Comparison of ENCODE assay signal across 26 cellular contexts in genomic region chr1:77584884-77585283, GRCh38.
"Had no signal": no experiment of that assay in that cellular context is flagged by ENCODE, and none has a peak within 500 bp of the region (broad histone marks: within the 10 kb centered on the region; RNA-seq: fewer than 3 reads in every experiment).

No MANE protein-coding gene starts in this region.

- DNase-seq: activated CD4-positive, alpha-beta memory T cell treated with anti-CD3 and anti-CD28 coated beads, Interleukin-2, amount 10 ng/mL, durations not matched to agents 7 days and 5 days; activated CD4-positive, alpha-beta T cell treated with anti-CD3 and anti-CD28 coated beads for 36 hours; activated CD4-positive, alpha-beta T cell treated with anti-CD3 and anti-CD28 coated beads, Interleukin-2, amount 50 U/mL, for 1 hour; activated CD8-positive, alpha-beta memory T cell treated with anti-CD3 and anti-CD28 coated beads, Interleukin-2, amount 50 U/mL, for 4 hours; activated gamma-delta T cell treated with Interleukin-2 at 50 U/mL for 16 hours; activated naive CD4-positive, alpha-beta T cell treated with anti-CD3 and anti-CD28 coated beads, Interleukin-2, amount 10 ng/mL, durations not matched to agents 7 days and 5 days; activated naive CD8-positive, alpha-beta T cell treated with anti-CD3 and anti-CD28 coated beads, Interleukin-2, amount 10 ng/mL, durations not matched to agents 7 days and 5 days; activated T-cell treated with anti-CD3 and anti-CD28 coated beads, Interleukin-2, amount 50 U/mL, for 4 hours; anterior cingulate cortex; MG63; MV-4-11; NCI-H1105; NCI-H1436; NCI-H1694 treated with DMSO at 0.1 percent for 48 hours; NCI-H2081 treated with DMSO at 0.1 percent for 48 hours; NCI-H446; NCI-H524; Peyer's patch; Right ventricle myocardium superior; SJCRH30; T-helper 2 cell; T1000; WERI-Rb-1 had no signal

- ATAC-seq: activated CD4-positive, alpha-beta T cell treated with anti-CD3 and anti-CD28 coated beads for 36 hours; activated T-cell treated with anti-CD3 and anti-CD28 coated beads, Interleukin-2, amount 50 U/mL, for 4 hours had no signal

- H3K27ac ChIP-seq: Peyer's patch, RWPE1, SJCRH30, WERI-Rb-1 had no signal

- H3K4me1 ChIP-seq: Peyer's patch, SJCRH30 had no signal

- H3K4me3 Mint-ChIP-seq: activated CD4-positive, alpha-beta memory T cell treated with anti-CD3 and anti-CD28 coated beads, Interleukin-2, amount 10 ng/mL, durations not matched to agents 7 days and 5 days; activated CD4-positive, alpha-beta T cell treated with anti-CD3 and anti-CD28 coated beads for 36 hours; activated naive CD4-positive, alpha-beta T cell treated with anti-CD3 and anti-CD28 coated beads, Interleukin-2, amount 10 ng/mL, durations not matched to agents 7 days and 5 days; activated naive CD8-positive, alpha-beta T cell treated with anti-CD3 and anti-CD28 coated beads, Interleukin-2, amount 10 ng/mL, durations not matched to agents 7 days and 5 days; activated T-cell treated with anti-CD3 and anti-CD28 coated beads, Interleukin-2, amount 50 U/mL, for 4 hours had no signal

- H3K4me1 Mint-ChIP-seq: activated CD4-positive, alpha-beta memory T cell treated with anti-CD3 and anti-CD28 coated beads, Interleukin-2, amount 10 ng/mL, durations not matched to agents 7 days and 5 days; activated naive CD4-positive, alpha-beta T cell treated with anti-CD3 and anti-CD28 coated beads, Interleukin-2, amount 10 ng/mL, durations not matched to agents 7 days and 5 days; activated naive CD8-positive, alpha-beta T cell treated with anti-CD3 and anti-CD28 coated beads, Interleukin-2, amount 10 ng/mL, durations not matched to agents 7 days and 5 days had no signal

- H3K9me3 ChIP-seq: adrenal gland, MG63, Peyer's patch, SJCRH30 had no signal

- H3K27me3 Mint-ChIP-seq: activated CD4-positive, alpha-beta memory T cell treated with anti-CD3 and anti-CD28 coated beads, Interleukin-2, amount 10 ng/mL, durations not matched to agents 7 days and 5 days; activated CD4-positive, alpha-beta T cell treated with anti-CD3 and anti-CD28 coated beads for 36 hours; activated naive CD4-positive, alpha-beta T cell treated with anti-CD3 and anti-CD28 coated beads, Interleukin-2, amount 10 ng/mL, durations not matched to agents 7 days and 5 days; activated naive CD8-positive, alpha-beta T cell treated with anti-CD3 and anti-CD28 coated beads, Interleukin-2, amount 10 ng/mL, durations not matched to agents 7 days and 5 days had no signal

- H3K4me3 ChIP-seq: adrenal gland, MG63, Peyer's patch, SJCRH30 had no signal

- H3K27me3 ChIP-seq: adrenal gland, MG63, Peyer's patch, SJCRH30 had no signal

- H3K9me3 Mint-ChIP-seq: activated CD4-positive, alpha-beta memory T cell treated with anti-CD3 and anti-CD28 coated beads, Interleukin-2, amount 10 ng/mL, durations not matched to agents 7 days and 5 days; activated naive CD4-positive, alpha-beta T cell treated with anti-CD3 and anti-CD28 coated beads, Interleukin-2, amount 10 ng/mL, durations not matched to agents 7 days and 5 days; activated naive CD8-positive, alpha-beta T cell treated with anti-CD3 and anti-CD28 coated beads, Interleukin-2, amount 10 ng/mL, durations not matched to agents 7 days and 5 days; activated T-cell treated with anti-CD3 and anti-CD28 coated beads, Interleukin-2, amount 50 U/mL, for 4 hours; activated T-helper 2 cell treated with anti-CD3 and anti-CD28 coated beads, Interferon-gamma antibody, Interleukin-2, Interleukin-4, amounts not matched to agents 10 μg/mL and 5 μg/mL and 100 μg/mL, durations not matched to agents 14 hours and 24 hours and 36 hours had no signal

- H3K27ac Mint-ChIP-seq: activated CD4-positive, alpha-beta memory T cell treated with anti-CD3 and anti-CD28 coated beads, Interleukin-2, amount 10 ng/mL, durations not matched to agents 7 days and 5 days; activated CD4-positive, alpha-beta T cell treated with anti-CD3 and anti-CD28 coated beads for 36 hours; activated naive CD4-positive, alpha-beta T cell treated with anti-CD3 and anti-CD28 coated beads, Interleukin-2, amount 10 ng/mL, durations not matched to agents 7 days and 5 days; activated naive CD8-positive, alpha-beta T cell treated with anti-CD3 and anti-CD28 coated beads, Interleukin-2, amount 10 ng/mL, durations not matched to agents 7 days and 5 days; activated T-helper 2 cell treated with anti-CD3 and anti-CD28 coated beads, Interferon-gamma antibody, Interleukin-2, Interleukin-4, amounts not matched to agents 10 μg/mL and 5 μg/mL and 100 μg/mL, durations not matched to agents 14 hours and 24 hours and 36 hours had no signal
